ENCODE assay signal across 14 cellular contexts in the genomic region with DNA sequence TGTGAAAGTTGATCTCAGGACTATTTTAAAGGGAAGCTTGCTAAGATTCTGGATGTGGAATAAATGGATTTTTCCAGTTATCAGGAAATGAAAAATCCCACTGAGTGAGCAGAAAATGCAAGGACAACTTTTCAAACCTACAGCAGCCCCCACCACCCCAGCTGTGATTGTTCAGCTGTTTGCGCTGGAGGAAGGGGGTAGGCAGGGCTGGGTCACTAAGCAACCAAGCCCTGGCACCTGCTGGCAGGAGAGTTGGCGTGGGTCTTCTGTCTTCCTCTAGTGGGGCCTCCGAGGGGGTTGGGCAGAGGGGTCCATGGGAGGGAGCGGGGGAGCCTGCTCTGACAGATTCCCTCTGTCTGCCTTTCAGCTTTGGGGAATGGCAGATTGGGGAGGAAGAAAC. TPM values are rescaled to one million over a fixed set of nuclear protein-coding genes. Genes with fewer than 3 reads are reported as not detected.
DNase-seq lines count a peak whose midpoint lies in the region; ATAC-seq and TF ChIP-seq lines count a peak whose summit lies in the region.
"Had no signal": no experiment of that assay in that cellular context is flagged by ENCODE, and none has a peak within 500 bp of the region (broad histone marks: within the 10 kb centered on the region; RNA-seq: fewer than 3 reads in every experiment).

No MANE protein-coding gene starts in this region.

- TF ChIP-seq CTCF in neutrophil (IDR thresholded peaks at IDR 0.05) (no peak), OCI-LY7 (conservative IDR thresholded peaks at IDR 0.05; ENCODE audit: low read length) (no peak)

- H3K4me1 ChIP-seq in neutrophil (ENCODE audit: control insufficient read depth in 1 of 2, insufficient read depth in 1 of 2, low read depth in 1 of 2, low read length in 1 of 2) (peaks cover 100% of the 10 kb centered on the region in 2 experiments), OCI-LY7 (ENCODE audit: insufficient read depth, low read length, poor library complexity, severe bottlenecking) (peaks cover 21% of the 10 kb centered on the region)

- no peaks in the 10 kb centered on the region for H3K9me3 Mint-ChIP-seq in activated CD4-positive, alpha-beta T cell treated with anti-CD3 and anti-CD28 coated beads, Interleukin-2, amount 10 ng/mL, durations not matched to agents 24 days and 14 days
- no peaks in the 10 kb centered on the region for H3K9me3 Mint-ChIP-seq in activated CD8-positive, alpha-beta T cell treated with anti-CD3 and anti-CD28 coated beads, Interleukin-2, amount 10 ng/mL, durations not matched to agents 7 days and 5 days (ENCODE audit: insufficient read depth)

- no peaks in the 10 kb centered on the region for H3K27me3 Mint-ChIP-seq in activated CD4-positive, alpha-beta T cell treated with anti-CD3 and anti-CD28 coated beads, Interleukin-2, amount 10 ng/mL, durations not matched to agents 24 days and 14 days
- no peaks in the 10 kb centered on the region for H3K27me3 Mint-ChIP-seq in activated CD8-positive, alpha-beta T cell treated with anti-CD3 and anti-CD28 coated beads, Interleukin-2, amount 10 ng/mL, durations not matched to agents 7 days and 5 days (ENCODE audit: low read depth)

- H3K4me3 Mint-ChIP-seq in activated CD4-positive, alpha-beta T cell treated with anti-CD3 and anti-CD28 coated beads, Interleukin-2, amount 10 ng/mL, durations not matched to agents 24 days and 14 days, result peak overlapping the region; percentile 98
- H3K4me3 Mint-ChIP-seq in activated CD8-positive, alpha-beta T cell treated with anti-CD3 and anti-CD28 coated beads, Interleukin-2, amount 10 ng/mL, durations not matched to agents 7 days and 5 days, result peak overlapping the region; percentile 62

- peaks cover 96% of the 10 kb centered on the region for H3K4me1 Mint-ChIP-seq in activated CD4-positive, alpha-beta T cell treated with anti-CD3 and anti-CD28 coated beads, Interleukin-2, amount 10 ng/mL, durations not matched to agents 24 days and 14 days
- H3K4me1 Mint-ChIP-seq in activated CD8-positive, alpha-beta T cell treated with anti-CD3 and anti-CD28 coated beads, Interleukin-2, amount 10 ng/mL, durations not matched to agents 7 days and 5 days (ENCODE audit: low read depth), result peaks cover 100% of the 10 kb centered on the region

- no peaks in the 10 kb centered on the region for H4K20me1 ChIP-seq in OCI-LY7 (ENCODE audit: insufficient read depth, low read length)

- H3K27me3 ChIP-seq in neutrophil, result no peaks in the 10 kb centered on the region
- H3K27me3 ChIP-seq: heart left ventricle had no signal

- POLR2A ChIA-PET in activated CD8-positive, alpha-beta T cell treated with anti-CD3 and anti-CD28 coated beads, Interleukin-2, amount 10 ng/mL, durations not matched to agents 7 days and 5 days (lab: Charles Lee), result interaction anchor here (1.0 to 6.2 kb wide), 8 partner anchors 9 to 96 kb away, joined by 3 to 60 read pairs (median 6); a partner anchor contains a TSS
- POLR2A ChIA-PET in OCI-LY7 (lab: Charles Lee), result interaction anchor here (0.7 to 1.5 kb wide), 3 partner anchors 11 to 53 kb away, joined by 3 to 6 read pairs (median 6); no protein-coding TSS in a partner anchor

- peaks cover 93% of the 10 kb centered on the region for H3K36me3 ChIP-seq in neutrophil
- H3K36me3 ChIP-seq in OCI-LY7 (ENCODE audit: insufficient read depth, low read length), result peaks cover 4% of the 10 kb centered on the region; the same call in 1 of the 2 replicates

- CTCF ChIA-PET in activated CD8-positive, alpha-beta T cell treated with anti-CD3 and anti-CD28 coated beads, Interleukin-2, amount 10 ng/mL, durations not matched to agents 7 days and 5 days (lab: Charles Lee), result interaction anchor here (0.7 to 23.3 kb wide), 6 partner anchors 9 to 88 kb away, joined by 3 to 728 read pairs (median 27); no protein-coding TSS in a partner anchor
- CTCF ChIA-PET in OCI-LY7 (lab: Charles Lee; ENCODE audit: unreplicated experiment), result no interaction called here

- no peaks in the 10 kb centered on the region for H3K9me2 ChIP-seq in OCI-LY7 (ENCODE audit: insufficient read depth, low read length)

- no peak overlapping the region for H3K4me2 ChIP-seq in OCI-LY7 (ENCODE audit: low read length)

- no peak overlapping the region for H2AFZ ChIP-seq in OCI-LY7 (ENCODE audit: low read length)

- no peak for ATAC-seq in activated CD8-positive, alpha-beta T cell treated with anti-CD3 and anti-CD28 coated beads, Interleukin-2, amount 10 ng/mL, durations not matched to agents 7 days and 5 days
- ATAC-seq in HG02870 (IDR thresholded peaks at IDR 0.05; ENCODE audit: unreplicated experiment), result no peak
- ATAC-seq in GM18505 (IDR thresholded peaks at IDR 0.05; ENCODE audit: unreplicated experiment), result no peak
- ATAC-seq: heart left ventricle, Panc1 had no signal

- H3K9me3 ChIP-seq in neutrophil, result no peaks in the 10 kb centered on the region
- no peaks in the 10 kb centered on the region for H3K9me3 ChIP-seq in OCI-LY7 (ENCODE audit: low read length)
- H3K9me3 ChIP-seq: heart left ventricle had no signal

- intact Hi-C loops in activated CD4-positive, alpha-beta T cell treated with anti-CD3 and anti-CD28 coated beads, Interleukin-2, amount 10 ng/mL, durations not matched to agents 24 days and 14 days (cut with micrococcal nuclease), result no loop called here
- intact Hi-C loops in OCI-LY7 (cut with micrococcal nuclease; ENCODE audit: unreplicated experiment), result no loop called here

- H3K36me3 Mint-ChIP-seq in activated CD4-positive, alpha-beta T cell treated with anti-CD3 and anti-CD28 coated beads, Interleukin-2, amount 10 ng/mL, durations not matched to agents 24 days and 14 days (ENCODE audit: low read depth), result peaks cover 88% of the 10 kb centered on the region
- H3K36me3 Mint-ChIP-seq in activated CD8-positive, alpha-beta T cell treated with anti-CD3 and anti-CD28 coated beads, Interleukin-2, amount 10 ng/mL, durations not matched to agents 7 days and 5 days (ENCODE audit: low read depth), result peaks cover 97% of the 10 kb centered on the region

- no peak for TF ChIP-seq POLR2A in GM18505 (IDR thresholded peaks at IDR 0.05; ENCODE audit: borderline replicate concordance, extremely low read depth, insufficient read depth, insufficient read length)

- H3K4me3 ChIP-seq in neutrophil (ENCODE audit: low read depth in 1 of 2, low read length in 1 of 2) (peak overlapping the region; percentile 42 to 96), OCI-LY7 (ENCODE audit: low read depth, low read length, poor library complexity, severe bottlenecking) (no peak overlapping the region)
- H3K4me3 ChIP-seq: heart left ventricle had no signal

- no TSS peak for BruUV-seq in OCI-LY7 (replicated peaks; lab: Mats Ljungman, UMichigan)

- H3K27ac Mint-ChIP-seq in activated CD4-positive, alpha-beta T cell treated with anti-CD3 and anti-CD28 coated beads, Interleukin-2, amount 10 ng/mL, durations not matched to agents 24 days and 14 days, result peak overlapping the region; percentile 94
- H3K27ac Mint-ChIP-seq in activated CD8-positive, alpha-beta T cell treated with anti-CD3 and anti-CD28 coated beads, Interleukin-2, amount 10 ng/mL, durations not matched to agents 7 days and 5 days, result peak overlapping the region; percentile 90

- DNase-seq in activated CD4-positive, alpha-beta T cell treated with anti-CD3 and anti-CD28 coated beads, Interleukin-2, amount 10 ng/mL, durations not matched to agents 24 days and 14 days, result no peak
- no peak for DNase-seq in activated CD4-positive, alpha-beta T cell treated with anti-CD3 and anti-CD28 coated beads for 1 hour
- peak; percentile 90 for DNase-seq in NCI-H1092 (lab: John Stamatoyannopoulos, UW)
- no peak for DNase-seq in activated CD8-positive, alpha-beta T cell treated with anti-CD3 and anti-CD28 coated beads, Interleukin-2, amount 10 ng/mL, durations not matched to agents 7 days and 5 days
- no peak for DNase-seq in OCI-LY7 (ENCODE audit: low spot score)
- DNase-seq: HCEC 1CT; heart left ventricle; Karpas-422; kidney glomerular epithelial cell; stimulated activated CD4-positive, alpha-beta T cell treated with anti-CD3 and anti-CD28 coated beads, Interleukin-1b, Interleukin-23, amount 100 ng/mL, for 48 hours had no signal

- H3K79me2 ChIP-seq in OCI-LY7 (ENCODE audit: insufficient read depth, low read depth, low read length), result no peaks in the 10 kb centered on the region

- H3K27ac ChIP-seq in neutrophil, result peak overlapping the region; percentile 100
- H3K27ac ChIP-seq in OCI-LY7 (ENCODE audit: low read depth, low read length, poor library complexity, severe bottlenecking), result no peak overlapping the region
- H3K27ac ChIP-seq: heart left ventricle had no signal

RNA-seq across cellular contexts. Expression of a gene that starts 45.3 kb away (rescaled TPM):
- total RNA-seq in activated CD4-positive, alpha-beta T cell treated with anti-CD3 and anti-CD28 coated beads, Interleukin-2, amount 10 ng/mL, durations not matched to agents 24 days and 14 days, result 86.6 and 89.4 TPM in 2 replicates
- 10 to 100 TPM; 41.6 to 45.1 TPM for total RNA-seq in activated CD8-positive, alpha-beta T cell treated with anti-CD3 and anti-CD28 coated beads, Interleukin-2, amount 10 ng/mL, durations not matched to agents 7 days and 5 days
- total RNA-seq in OCI-LY7 (2014; rRNA removed; shearing (Covaris generic)), result 85.4 and 89.3 TPM in 2 replicates
- total RNA-seq in OCI-LY7 (2022), result 68.6 and 72.3 TPM in 2 replicates

RNA-seq across cellular contexts. Expression of a gene that starts 59.6 kb away (rescaled TPM):
- 193 and 196 TPM in 2 replicates for total RNA-seq in activated CD4-positive, alpha-beta T cell treated with anti-CD3 and anti-CD28 coated beads, Interleukin-2, amount 10 ng/mL, durations not matched to agents 24 days and 14 days
- 100 to 1,000 TPM; 192 to 195 TPM for total RNA-seq in activated CD8-positive, alpha-beta T cell treated with anti-CD3 and anti-CD28 coated beads, Interleukin-2, amount 10 ng/mL, durations not matched to agents 7 days and 5 days
- 19.8 and 21.4 TPM in 2 replicates for total RNA-seq in OCI-LY7 (2014; rRNA removed; shearing (Covaris generic))
- total RNA-seq in OCI-LY7 (2022), result 25.7 and 30.0 TPM in 2 replicates
